In the genomic region with DNA sequence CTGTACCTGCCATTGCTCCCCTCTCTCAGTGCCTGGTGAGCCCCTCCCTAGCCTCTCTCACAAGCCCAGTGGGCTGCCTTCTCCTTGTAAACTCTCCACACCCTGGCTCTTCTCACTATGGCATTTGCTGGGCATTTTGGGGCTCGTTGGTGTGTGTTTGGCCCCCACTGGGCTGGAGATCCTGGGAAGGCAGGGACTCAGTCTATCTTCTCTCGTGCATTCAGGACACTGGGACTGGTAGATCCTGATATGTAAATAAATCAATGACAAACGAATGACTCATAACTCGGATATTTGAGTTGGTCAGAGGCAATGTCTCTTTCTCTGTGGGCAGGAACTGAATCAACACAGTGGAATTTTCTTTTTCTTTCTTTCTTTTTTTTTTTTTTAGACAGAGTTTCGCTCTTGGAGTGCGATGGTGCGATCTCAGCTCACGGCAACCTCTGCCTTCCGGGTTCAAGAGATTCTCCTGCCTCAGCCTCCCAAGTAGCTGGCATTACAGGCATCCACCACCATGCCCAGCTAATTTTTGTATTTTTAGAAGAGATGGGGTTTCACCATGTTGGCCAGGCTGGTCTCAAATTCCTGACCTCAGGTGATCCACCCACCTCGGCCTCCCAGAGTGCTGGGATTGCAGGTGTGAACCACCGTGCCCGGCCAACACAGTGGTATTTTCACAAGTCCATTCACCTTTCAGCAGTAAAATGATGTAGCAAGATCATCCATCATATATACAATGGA, we compare ENCODE assay signal across 11 cellular contexts.
A peak's percentile ranks its signal among the peaks of the same experiment; 100 is the strongest.
DNase-seq lines count a peak whose midpoint lies in the region; ATAC-seq and TF ChIP-seq lines count a peak whose summit lies in the region.
"Had no signal": no experiment of that assay in that cellular context is flagged by ENCODE, and none has a peak within 500 bp of the region (broad histone marks: within the 10 kb centered on the region; RNA-seq: fewer than 3 reads in every experiment).

No MANE protein-coding gene starts in this region.

- H3K4me3 Mint-ChIP-seq in endodermal cell, result no peak overlapping the region
- H3K4me3 Mint-ChIP-seq: naive B cell had no signal

- CTCF ChIA-PET in BJ (lab: Yijun Ruan, JAX), result no interaction called here

- POLR2A ChIA-PET in BJ (lab: Charles Lee), result interaction anchor here (0.6 to 0.7 kb wide), 3 partner anchors 9 to 514 kb away, joined by 3 to 6 read pairs (median 4); no protein-coding TSS in a partner anchor

- TF ChIP-seq CTCF in BJ (IDR thresholded peaks at IDR 0.05; ENCODE audit: insufficient read depth, low read depth, low read length) (no peak), endodermal cell (conservative IDR thresholded peaks at IDR 0.05) (no peak)

- no peak for ATAC-seq in GM21825 (IDR thresholded peaks at IDR 0.05; ENCODE audit: unreplicated experiment)

- no peaks in the 10 kb centered on the region for H3K27me3 ChIP-seq in BJ (ENCODE audit: control insufficient read depth, insufficient read depth, low read length)
- H3K27me3 ChIP-seq in endodermal cell (ENCODE audit: control insufficient read depth, insufficient read depth, low read length, poor library complexity, severe bottlenecking), result no peaks in the 10 kb centered on the region

- H3K4me3 ChIP-seq in BJ (ENCODE audit: low read depth, low read length) (no peak overlapping the region), endodermal cell (ENCODE audit: low read length) (no peak overlapping the region)
- H3K4me3 ChIP-seq: cardiac muscle cell had no signal

- peaks cover 30% of the 10 kb centered on the region for H3K4me1 Mint-ChIP-seq in endodermal cell

- H3K27ac Mint-ChIP-seq in endodermal cell, result peak overlapping the region; percentile 62

- H3K4me1 ChIP-seq in endodermal cell (ENCODE audit: control insufficient read depth, insufficient read depth, low read length), result peaks cover 12% of the 10 kb centered on the region

- peaks cover under 1% of the 10 kb centered on the region for H3K9me3 Mint-ChIP-seq in endodermal cell
- H3K9me3 Mint-ChIP-seq: naive B cell had no signal

- intact Hi-C loops in cardiac septum (cut with DNase I), result no loop called here

- DNase-seq in BJ (ENCODE audit: low read depth) (peak; percentile 81), MV-4-11 (lab: John Stamatoyannopoulos, UW) (peak; percentile 48), endodermal cell (peak; percentile 64), myocyte (ENCODE audit: low read depth) (peak; percentile 82), cardiac septum (ENCODE audit: low spot score) (no peak), D341Med (ENCODE audit: low spot score) (no peak), mesenteric fat pad (ENCODE audit: low spot score) (no peak)
- DNase-seq: DMS79, naive B cell had no signal

- no peak overlapping the region for H3K9ac ChIP-seq in endodermal cell (ENCODE audit: extremely low read depth, low read length, poor library complexity, severe bottlenecking)

- no peaks in the 10 kb centered on the region for H3K27me3 Mint-ChIP-seq in endodermal cell (ENCODE audit: insufficient read depth)
- H3K27me3 Mint-ChIP-seq: naive B cell had no signal

- H3K27ac ChIP-seq in endodermal cell (ENCODE audit: low read depth, low read length), result no peak overlapping the region
- H3K27ac ChIP-seq: cardiac muscle cell had no signal

- no peaks in the 10 kb centered on the region for H3K36me3 Mint-ChIP-seq in endodermal cell (ENCODE audit: low read depth)
- H3K36me3 Mint-ChIP-seq: naive B cell had no signal

- 67 to 80% methylated on average over 7 to 12 of the region's 12 CpGs for WGBS in endodermal cell (ENCODE audit: insufficient coverage in 1 of 2, insufficient read length in 1 of 2), 2 experiments

- H3K9me3 ChIP-seq in endodermal cell (ENCODE audit: control insufficient read depth, low read length), result no peaks in the 10 kb centered on the region

- H3K36me3 ChIP-seq in BJ (ENCODE audit: control insufficient read depth, insufficient read depth, low read length) (no peaks in the 10 kb centered on the region), endodermal cell (ENCODE audit: control insufficient read depth, insufficient read depth, low read length) (no peaks in the 10 kb centered on the region)
- H3K36me3 ChIP-seq: cardiac muscle cell had no signal

Comparison
In these comparisons a context has a peak if more than half of its experiments do, and no peak if none do; other contexts are left out.
1. DNase-seq: peak in BJ (single experiment), MV-4-11 (single experiment), endodermal cell (single experiment) and myocyte (single experiment); none in cardiac septum (single experiment), D341Med (single experiment) and mesenteric fat pad (single experiment).